In genomic region chr9:132235894-132236661, GRCh38 we compare ENCODE assay signal across 7 cellular contexts.
DNase-seq lines count a peak whose midpoint lies in the region; ATAC-seq and TF ChIP-seq lines count a peak whose summit lies in the region.

No MANE protein-coding gene starts in this region.

- H3K27ac ChIP-seq in spleen, result no peak overlapping the region

- peak; percentile 93 for TF ChIP-seq CTCF in GM12801 (IDR thresholded peaks at IDR 0.05; ENCODE audit: extremely low read depth, insufficient read length)
- peak; percentile 98 for TF ChIP-seq CTCF in astrocyte of the cerebellum (IDR thresholded peaks at IDR 0.05; ENCODE audit: low read depth, low read length, missing control alignments)
- peak; percentile 67 to 95 (median 93) for TF ChIP-seq CTCF in spleen (IDR thresholded peaks at IDR 0.05 in 8 of 11, conservative IDR thresholded peaks at IDR 0.05 in 3 of 11)

- WGBS in spleen, 5 donors, result 42 to 49% (median 48%) methylated on average over 17 to 19 of the region's 19 CpGs

- peaks cover 0 to 42% (median 24%) of the 10 kb centered on the region in 6 donors for H3K4me1 ChIP-seq in spleen

- H3K4me3 ChIP-seq in astrocyte of the cerebellum (ENCODE audit: low read depth, low read length), result no peak overlapping the region
- no peak overlapping the region for H3K4me3 ChIP-seq in spleen

- in situ Hi-C loops in astrocyte of the cerebellum (cut with HindIII; ENCODE audit: low sequenced_read_pairs), result loop anchor here (5.0 to 10.0 kb wide), 2 partner anchors 84 to 461 kb away; no protein-coding TSS in a partner anchor

- DNase-seq in NCI-H146 (lab: John Stamatoyannopoulos, UW), result peak; percentile 59
- DNase-seq in T-helper 2 cell, result peak; percentile 49 to 76 (median 65)
- DNase-seq in astrocyte of the cerebellum (ENCODE audit: low read depth), result peak; percentile 44
- peak; percentile 24 to 67 for DNase-seq in hippocampal formation (lab: John Stamatoyannopoulos, UW)
- DNase-seq in spleen, result peak; percentile 93

- ATAC-seq in HG02610 (IDR thresholded peaks at IDR 0.05; ENCODE audit: unreplicated experiment), result no peak

- H3K36me3 ChIP-seq in spleen, result no peaks in the 10 kb centered on the region

- H3K9me3 ChIP-seq in spleen, result no peaks in the 10 kb centered on the region

- intact Hi-C loops in spleen (cut with DNase I; ENCODE audit: low total_unique reads), result loop anchor here (10.0 kb wide), 1 partner anchor 71 kb away; the partner anchor contains the start of gene NTNG2

- peaks cover 0 to 78% (median 10%) of the 10 kb centered on the region in 7 donors for H3K27me3 ChIP-seq in spleen (replicated peaks in 1 of 7)

- TF ChIP-seq POLR2A in spleen (IDR thresholded peaks at IDR 0.05), result no peak
